Comparison of ENCODE assay signal across 9 cellular contexts in genomic region chr3:12758025-12758830, GRCh38. TPM values are rescaled to one million over a fixed set of nuclear protein-coding genes. Genes with fewer than 3 reads are reported as not detected.
DNase-seq lines count a peak whose midpoint lies in the region; ATAC-seq and TF ChIP-seq lines count a peak whose summit lies in the region.
"Had no signal": no experiment of that assay in that cellular context is flagged by ENCODE, and none has a peak within 500 bp of the region (broad histone marks: within the 10 kb centered on the region; RNA-seq: fewer than 3 reads in every experiment).

No MANE protein-coding gene starts in this region.

- no peaks in the 10 kb centered on the region for H3K79me2 ChIP-seq in SK-N-SH (ENCODE audit: insufficient read depth)

- H2AFZ ChIP-seq in SK-N-SH (ENCODE audit: low read depth): peak overlapping the region; percentile 79; the same call in 1 of the 2 replicates

- peak overlapping the region; percentile 39 to 64 for H3K27ac ChIP-seq in SK-N-SH (ENCODE audit: low read depth in 2 of 2, low read length in 1 of 2)
- H3K27ac ChIP-seq in right atrium auricular region: peak overlapping the region; percentile 83
- H3K27ac ChIP-seq in stomach smooth muscle (ENCODE audit: low read length): peak overlapping the region; percentile 71
- H3K27ac ChIP-seq: neutrophil had no signal

- no peaks in the 10 kb centered on the region for H3K9me3 ChIP-seq in SK-N-SH
- no peaks in the 10 kb centered on the region for H3K9me3 ChIP-seq in right atrium auricular region
- no peaks in the 10 kb centered on the region for H3K9me3 ChIP-seq in stomach smooth muscle (ENCODE audit: control insufficient read depth in 2 of 2, low read length in 2 of 2)
- H3K9me3 ChIP-seq: neutrophil had no signal

- peak overlapping the region; percentile 59 for H3K4me2 ChIP-seq in SK-N-SH

- peaks cover 6% of the 10 kb centered on the region for H3F3A ChIP-seq in SK-N-SH (replicated peaks; ENCODE audit: insufficient read depth)

- no peaks in the 10 kb centered on the region for H3K27me3 ChIP-seq in SK-N-SH (ENCODE audit: insufficient read depth)
- no peaks in the 10 kb centered on the region for H3K27me3 ChIP-seq in right atrium auricular region
- H3K27me3 ChIP-seq in stomach smooth muscle (ENCODE audit: control insufficient read depth in 1 of 2, insufficient read depth in 2 of 2, low read length in 2 of 2): no peaks in the 10 kb centered on the region

- H3K4me3 ChIP-seq in SK-N-SH (ENCODE audit: low read depth in 2 of 2, low read length in 1 of 2) (no peak overlapping the region), right atrium auricular region (no peak overlapping the region), stomach smooth muscle (ENCODE audit: low read length in 2 of 2) (peak overlapping the region; percentile 29 to 51)

- H4K20me1 ChIP-seq in SK-N-SH (ENCODE audit: insufficient read depth): no peaks in the 10 kb centered on the region

- POLR2A ChIA-PET in SK-N-SH (lab: Yijun Ruan, JAX): no interaction called here

- H3K4me1 ChIP-seq in SK-N-SH (ENCODE audit: control insufficient read depth in 1 of 2, insufficient read depth in 2 of 2, low read depth in 1 of 2, low read length in 1 of 2) (peaks cover 7 to 14% of the 10 kb centered on the region in 2 experiments; a peak in 3 of 4 replicates), right atrium auricular region (peaks cover 0 to 27% of the 10 kb centered on the region in 2 donors), stomach smooth muscle (ENCODE audit: control insufficient read depth, insufficient read depth, low read length) (peaks cover 13% of the 10 kb centered on the region)

- H3K36me3 ChIP-seq in SK-N-SH (replicated peaks in 1 of 2; ENCODE audit: control insufficient read depth in 1 of 2, insufficient read depth in 2 of 2, low read length in 1 of 2): no peaks in the 10 kb centered on the region
- no peaks in the 10 kb centered on the region for H3K36me3 ChIP-seq in right atrium auricular region
- H3K36me3 ChIP-seq in stomach smooth muscle (ENCODE audit: control insufficient read depth in 2 of 2, insufficient read depth in 2 of 2, low read length in 2 of 2): no peaks in the 10 kb centered on the region
- H3K36me3 ChIP-seq: neutrophil had no signal

- CTCF ChIA-PET in SK-N-SH (lab: Yijun Ruan, JAX): interaction anchor here (0.6 to 1.7 kb wide), 3 partner anchors 38 to 335 kb away, joined by 3 to 5 read pairs (median 4); no protein-coding TSS in a partner anchor

- 44% methylated on average over 3 of the region's 5 CpGs for WGBS in SK-N-SH (ENCODE audit: low lambda C conversion rate)

- TF ChIP-seq CTCF in SK-N-SH (IDR thresholded peaks at IDR 0.05): no peak
- peak in 1 of 2 donors; percentile 22 for TF ChIP-seq CTCF in right atrium auricular region (IDR thresholded peaks at IDR 0.05)

- no peak overlapping the region; the same call in 1 of the 2 replicates for H3K9ac ChIP-seq in SK-N-SH
- H3K9ac ChIP-seq in stomach smooth muscle (ENCODE audit: low read length in 2 of 2): peak overlapping the region; percentile 51 to 61

- ATAC-seq in GM19395 (IDR thresholded peaks at IDR 0.05; ENCODE audit: unreplicated experiment): peak; percentile 55

- no peak for TF ChIP-seq EP300 in SK-N-SH (IDR thresholded peaks at IDR 0.05; ENCODE audit: borderline replicate concordance in 1 of 2, low read depth in 1 of 2, low read length in 1 of 2)

- H3K9me2 ChIP-seq in SK-N-SH: no peaks in the 10 kb centered on the region

- DNase-seq in SK-N-SH: no peak
- peak; percentile 70 for DNase-seq in right atrium auricular region (ENCODE audit: low spot score)
- DNase-seq in cerebellar nuclear complex (lab: John Stamatoyannopoulos, UW): no peak
- DNase-seq in NCI-H446 treated with DMSO at 0.1 percent for 48 hours (lab: John Stamatoyannopoulos, UW): no peak
- no peak for DNase-seq in SKM-1 treated with dmso at 0.1 percent for 144 hours (lab: John Stamatoyannopoulos, UW; ENCODE audit: unreplicated experiment)
- DNase-seq in mesenteric fat pad (ENCODE audit: low spot score): no peak

- TF ChIP-seq RAD21 in SK-N-SH (IDR thresholded peaks at IDR 0.05; ENCODE audit: low read length): no peak

TF ChIP-seq in SK-N-SH, 30 proteins besides CTCF, POLR2A, EP300 and RAD21:
- TF ChIP-seq NRF1 (IDR thresholded peaks at IDR 0.05; ENCODE audit: low read depth, low read length) (no peak), IRF3 (IDR thresholded peaks at IDR 0.05; ENCODE audit: low read depth, low read length) (no peak), EZH2phosphoT487 (IDR thresholded peaks at IDR 0.05; ENCODE audit: borderline replicate concordance, low read depth) (no peak), MAX (IDR thresholded peaks at IDR 0.05; ENCODE audit: low read depth) (no peak), RXRA (IDR thresholded peaks at IDR 0.05; ENCODE audit: borderline replicate concordance, low read depth) (no peak), TAF1 (IDR thresholded peaks at IDR 0.05; ENCODE audit: borderline replicate concordance, low read depth, low read length) (no peak), TCF12 (IDR thresholded peaks at IDR 0.05) (no peak), FOSL2 (IDR thresholded peaks at IDR 0.05; ENCODE audit: borderline replicate concordance, low read depth) (no peak), FOXM1 (IDR thresholded peaks at IDR 0.05; ENCODE audit: low read depth) (no peak), USF1 (IDR thresholded peaks at IDR 0.05; ENCODE audit: borderline replicate concordance, low read depth) (no peak), POLR2AphosphoS5 (IDR thresholded peaks at IDR 0.05; ENCODE audit: low read depth, low read length) (no peak), GABPA (IDR thresholded peaks at IDR 0.05; ENCODE audit: low read depth) (no peak), SIN3A (IDR thresholded peaks at IDR 0.05; ENCODE audit: borderline replicate concordance, low read depth, low read length) (no peak)
TF ChIP-seq in SK-N-SH: peak in this region for 0.

RNA-seq across cellular contexts. Expression of gene TMEM40, which starts 0.8 kb away (rescaled TPM):
- polyA plus RNA-seq in SK-N-SH (2012; rRNA removed): 0.05 and 0.11 TPM in 2 replicates
- 0.09 and 0.24 TPM in 2 replicates for polyA plus RNA-seq in SK-N-SH (2012; cell fraction: cytosol; rRNA removed)
- polyA plus RNA-seq in SK-N-SH (2012; cell fraction: nucleus; rRNA removed): 0.02 and 0.06 TPM in 2 replicates
- total RNA-seq in right atrium auricular region (1 to 10 TPM; 1.8 to 2.3 TPM), mesenteric fat pad (not detected)

RNA-seq across cellular contexts. Expression of gene CAND2, which starts 38.3 kb away (rescaled TPM):
- 1.5 TPM in 2 replicates for polyA plus RNA-seq in SK-N-SH (2012; rRNA removed)
- 0.91 and 1.3 TPM in 2 replicates for polyA plus RNA-seq in SK-N-SH (2012; cell fraction: cytosol; rRNA removed)
- polyA plus RNA-seq in SK-N-SH (2012; cell fraction: nucleus; rRNA removed): 4.4 and 5.9 TPM in 2 replicates
- total RNA-seq in right atrium auricular region: 10 to 100 TPM; 45.2 to 77.4 TPM
- 1.7 TPM for total RNA-seq in mesenteric fat pad

Comparison
In these comparisons a context has a peak if more than half of its experiments do, and no peak if none do; other contexts are left out.
1. H3K4me3 ChIP-seq: peak in stomach smooth muscle (2 of 2); none in SK-N-SH (0 of 2) and right atrium auricular region (0 of 2).
2. RNA of gene CAND2, which starts 38.3 kb away (total RNA-seq): 45.2 to 77.4 TPM in right atrium auricular region; 1.7 TPM in mesenteric fat pad (single experiment); every median in the first group is over 10 times any median in the second.
3. Peak in every context shown above with its lines, with median percentiles within 50 percentile points of each other: H3K27ac ChIP-seq.